In genomic region chr7:158956805-158957506, GRCh38 we compare ENCODE assay signal across 16 cellular contexts.
A peak's percentile ranks its signal among the peaks of the same experiment; 100 is the strongest.
DNase-seq lines count a peak whose midpoint lies in the region; ATAC-seq and TF ChIP-seq lines count a peak whose summit lies in the region.
"Had no signal": no experiment of that assay in that cellular context is flagged by ENCODE, and none has a peak within 500 bp of the region (broad histone marks: within the 10 kb centered on the region; RNA-seq: fewer than 3 reads in every experiment).

No MANE protein-coding gene starts in this region.

- H3K27me3 ChIP-seq in CD8-positive, alpha-beta memory T cell (ENCODE audit: insufficient read depth, low read length, poor library complexity, severe bottlenecking): no peaks in the 10 kb centered on the region
- H3K27me3 ChIP-seq in PC-3 (ENCODE audit: low read length): no peaks in the 10 kb centered on the region

- peak overlapping the region in 2 of 8 donors; percentile 9 to 63 for H3K27ac Mint-ChIP-seq in CD8-positive, alpha-beta memory T cell
- H3K27ac Mint-ChIP-seq in osteocyte (ENCODE audit: unreplicated experiment) (no peak overlapping the region), mesothelial cell of epicardium (no peak overlapping the region)

- POLR2A ChIA-PET in CD8-positive, alpha-beta memory T cell (lab: Charles Lee): no interaction called here
- POLR2A ChIA-PET in PC-3 (lab: Charles Lee; ENCODE audit: unreplicated experiment): no interaction called here

- peaks cover 12 to 15% (median 13%) of the 10 kb centered on the region in 3 donors for H3K4me1 Mint-ChIP-seq in CD8-positive, alpha-beta memory T cell
- H3K4me1 Mint-ChIP-seq in osteocyte (ENCODE audit: unreplicated experiment) (peaks cover 7% of the 10 kb centered on the region), mesothelial cell of epicardium (no peaks in the 10 kb centered on the region)

- no peaks in the 10 kb centered on the region for H3K9me3 ChIP-seq in CD8-positive, alpha-beta memory T cell (ENCODE audit: low read length)
- H3K9me3 ChIP-seq in PC-3 (ENCODE audit: low read length): no peaks in the 10 kb centered on the region

- peak overlapping the region in 5 of 7 donors; percentile 74 to 88 (median 83) for H3K4me3 Mint-ChIP-seq in CD8-positive, alpha-beta memory T cell
- H3K4me3 Mint-ChIP-seq in osteocyte (ENCODE audit: unreplicated experiment) (no peak overlapping the region), mesothelial cell of epicardium (no peak overlapping the region)

- no TSS peak for BruUV-seq in PC-3 (replicated peaks; lab: Mats Ljungman, UMichigan)

- CTCF ChIA-PET in CD8-positive, alpha-beta memory T cell (lab: Charles Lee): no interaction called here
- CTCF ChIA-PET in PC-3 (lab: Charles Lee): interaction anchor here (0.5 kb wide), 1 partner anchor 18 kb away, joined by 3 read pairs; no protein-coding TSS in a partner anchor

- H3K4me3 ChIP-seq in CD8-positive, alpha-beta memory T cell (ENCODE audit: low read length): no peak overlapping the region
- H3K4me3 ChIP-seq in PC-3 (ENCODE audit: low read length): no peak overlapping the region; the same call in 1 of the 2 replicates
- H3K4me3 ChIP-seq: gastroesophageal sphincter had no signal

- H3K27ac ChIP-seq in CD8-positive, alpha-beta memory T cell (ENCODE audit: low read depth, low read length): no peak overlapping the region
- H3K27ac ChIP-seq in PC-3 (ENCODE audit: low read length): no peak overlapping the region
- H3K27ac ChIP-seq: esophagus muscularis mucosa, gastroesophageal sphincter, spleen had no signal

- TF ChIP-seq CTCF in PC-3 (conservative IDR thresholded peaks at IDR 0.05; ENCODE audit: low read depth, low read length) (no peak), osteocyte (IDR thresholded peaks at IDR 0.05) (no peak), mesothelial cell of epicardium (IDR thresholded peaks at IDR 0.05; ENCODE audit: unreplicated experiment) (no peak)

- no peaks in the 10 kb centered on the region for H4K20me1 ChIP-seq in PC-3 (ENCODE audit: low read length)

- H3F3A ChIP-seq in PC-3 (ENCODE audit: low read length, unreplicated experiment): no peaks in the 10 kb centered on the region

- no peak overlapping the region for H3K9ac ChIP-seq in PC-3 (ENCODE audit: low read length)

- intact Hi-C loops in PC-3 (cut with micrococcal nuclease): no loop called here

- no peaks in the 10 kb centered on the region for H3K9me2 ChIP-seq in PC-3 (replicated peaks; ENCODE audit: low read length)

- peaks cover 0 to 5% (median 2%) of the 10 kb centered on the region in 5 donors for H3K9me3 Mint-ChIP-seq in CD8-positive, alpha-beta memory T cell
- H3K9me3 Mint-ChIP-seq in osteocyte (ENCODE audit: unreplicated experiment) (no peaks in the 10 kb centered on the region), mesothelial cell of epicardium (peaks cover 7% of the 10 kb centered on the region)

- peaks cover 0 to 4% (median 0%) of the 10 kb centered on the region in 3 donors for H3K36me3 Mint-ChIP-seq in CD8-positive, alpha-beta memory T cell
- H3K36me3 Mint-ChIP-seq in osteocyte (ENCODE audit: unreplicated experiment) (no peaks in the 10 kb centered on the region), mesothelial cell of epicardium (peaks cover 12% of the 10 kb centered on the region)

- peaks cover 10 to 16% of the 10 kb centered on the region in 2 donors for H3K27me3 Mint-ChIP-seq in CD8-positive, alpha-beta memory T cell
- H3K27me3 Mint-ChIP-seq in osteocyte (ENCODE audit: unreplicated experiment): no peaks in the 10 kb centered on the region
- no peaks in the 10 kb centered on the region for H3K27me3 Mint-ChIP-seq in mesothelial cell of epicardium (ENCODE audit: low read depth)

- DNase-seq in CD8-positive, alpha-beta memory T cell: no peak
- DNase-seq in PC-3 (no peak), islet precursor cell (peak; percentile 28), osteocyte (ENCODE audit: extremely low spot score, unreplicated experiment) (peak; percentile 74), cerebellum (ENCODE audit: low spot score) (no peak), mesothelial cell of epicardium (ENCODE audit: low spot score in 2 of 2, unreplicated experiment in 2 of 2) (no peak), NCI-H82 treated with DMSO at 0.1 percent for 48 hours (lab: John Stamatoyannopoulos, UW; ENCODE audit: unreplicated experiment) (no peak)
- DNase-seq: activated gamma-delta T cell treated with Interleukin-2 at 50 U/mL for 16 hours; effector CD8-positive, alpha-beta T cell; HCEC 1CT; mesenchymal stem cell; spleen; stimulated activated CD4-positive, alpha-beta T cell treated with anti-CD3 and anti-CD28 coated beads, Interleukin-4, amount 100 ng/mL, for 4 hours had no signal

- H2AFZ ChIP-seq in PC-3 (ENCODE audit: low read length): peak overlapping the region; percentile 68; the same call in 1 of the 2 replicates

- H3K36me3 ChIP-seq in CD8-positive, alpha-beta memory T cell (ENCODE audit: insufficient read depth, low read length): no peaks in the 10 kb centered on the region
- no peaks in the 10 kb centered on the region for H3K36me3 ChIP-seq in PC-3 (ENCODE audit: low read depth, low read length)

- no peak for ATAC-seq in PC-3
- ATAC-seq in HG03196 (IDR thresholded peaks at IDR 0.05; ENCODE audit: unreplicated experiment): no peak

- peaks cover 6% of the 10 kb centered on the region for H3K4me1 ChIP-seq in CD8-positive, alpha-beta memory T cell (ENCODE audit: insufficient read depth, low read length)
- peaks cover 8% of the 10 kb centered on the region; the same call in 1 of the 2 replicates for H3K4me1 ChIP-seq in PC-3 (ENCODE audit: insufficient read depth, low read length)

- peak overlapping the region; percentile 93; the same call in 1 of the 2 replicates for H3K4me2 ChIP-seq in PC-3 (ENCODE audit: low read length)

- no peaks in the 10 kb centered on the region for H3K79me2 ChIP-seq in PC-3 (ENCODE audit: low read length)

Comparison
In these comparisons a context has a peak if more than half of its experiments do, and no peak if none do; other contexts are left out.
1. DNase-seq: peak in islet precursor cell (single experiment) and osteocyte (single experiment); none in CD8-positive, alpha-beta memory T cell (0 of 5), PC-3 (single experiment), cerebellum (single experiment), mesothelial cell of epicardium (0 of 2) and NCI-H82 treated with DMSO at 0.1 percent for 48 hours (single experiment).
2. H3K4me3 Mint-ChIP-seq: peak in CD8-positive, alpha-beta memory T cell (5 of 7); none in osteocyte (single experiment) and mesothelial cell of epicardium (single experiment).